ENCODE assay signal across 8 cellular contexts in genomic region chr1:152000989-152001630, GRCh38. TPM values are rescaled to one million over a fixed set of nuclear protein-coding genes. Genes with fewer than 3 reads are reported as not detected.
DNase-seq lines count a peak whose midpoint lies in the region; ATAC-seq, FAIRE-seq and TF ChIP-seq lines count a peak whose summit lies in the region.
"Had no signal": no experiment of that assay in that cellular context is flagged by ENCODE, and none has a peak within 500 bp of the region (broad histone marks: within the 10 kb centered on the region; RNA-seq: fewer than 3 reads in every experiment).

No MANE protein-coding gene starts in this region.

- no peaks in the 10 kb centered on the region for H3K79me2 ChIP-seq in H1 (ENCODE audit: control insufficient read depth in 1 of 2, insufficient read depth in 2 of 2, low read length in 2 of 2)

- CTCF ChIA-PET in H1 (lab: Charles Lee; ENCODE audit: partially characterized antibody): interaction anchor here (0.7 to 31.0 kb wide), 41 partner anchors 9 to 1238 kb away, joined by 3 to 553 read pairs (median 4); partner anchors contain the start of genes C2CD4D, S100A11 and THEM4

- no peak overlapping the region for H4K5ac ChIP-seq in H1 (ENCODE audit: insufficient read length, low read depth, low read length)

- POLR2A ChIA-PET in H1 (lab: Charles Lee; ENCODE audit: partially characterized antibody): interaction anchor here (0.6 to 1.9 kb wide), 8 partner anchors 18 to 92 kb away, joined by 3 to 7 read pairs (median 3); partner anchors contain the start of gene THEM4

- no peak overlapping the region for H3K4ac ChIP-seq in H1 (replicated peaks; ENCODE audit: insufficient read length, low read depth, low read length)
- no peak overlapping the region for H3K4ac ChIP-seq in mesenchymal stem cell (ENCODE audit: low read depth in 1 of 2, low read length in 2 of 2)

- H4K91ac ChIP-seq in H1 (replicated peaks; ENCODE audit: insufficient read length, low read length): no peak overlapping the region
- H4K91ac ChIP-seq in mesenchymal stem cell (ENCODE audit: low read length): peak overlapping the region; percentile 18

- H3K27ac ChIP-seq in H1 (ENCODE audit: low read depth, low read length) (no peak overlapping the region), mesenchymal stem cell (ENCODE audit: low read length, poor library complexity, severe bottlenecking) (peak overlapping the region; percentile 81), upper lobe of left lung (peak overlapping the region; percentile 10 to 76 (median 58))
- H3K27ac ChIP-seq: pancreas had no signal

- no peak overlapping the region for H3K9ac ChIP-seq in H1 (replicated peaks in 1 of 4; ENCODE audit: extremely low read depth in 1 of 4, low read depth in 3 of 4, low read length in 3 of 4)
- peak overlapping the region; percentile 42 for H3K9ac ChIP-seq in mesenchymal stem cell (ENCODE audit: low read length)

- no peaks in the 10 kb centered on the region for H4K20me1 ChIP-seq in H1 (replicated peaks in 1 of 2; ENCODE audit: control insufficient read depth in 1 of 2, insufficient read depth in 2 of 2, low read length in 2 of 2)

- no peak for TF ChIP-seq POLR2A in H1 (IDR thresholded peaks at IDR 0.05; ENCODE audit: control extremely low read depth in 1 of 2, low read depth in 2 of 2, low read length in 2 of 2)
- TF ChIP-seq POLR2A in upper lobe of left lung (IDR thresholded peaks at IDR 0.05): no peak

- peak overlapping the region; percentile 28; the same call in 1 of the 2 replicates for H2BK20ac ChIP-seq in H1 (ENCODE audit: low read length)

- peak overlapping the region; percentile 8; the same call in 1 of the 2 replicates for H2AFZ ChIP-seq in H1 (ENCODE audit: low read length)
- H2AFZ ChIP-seq in mesenchymal stem cell (ENCODE audit: low read depth, low read length): peak overlapping the region; percentile 78

- TF ChIP-seq EP300 in H1 (IDR thresholded peaks at IDR 0.05; ENCODE audit: borderline replicate concordance in 1 of 2, low read depth in 2 of 2, low read length in 2 of 2) (no peak), upper lobe of left lung (IDR thresholded peaks at IDR 0.05) (no peak)

- no peak overlapping the region for H3K56ac ChIP-seq in H1 (replicated peaks; ENCODE audit: insufficient read length, low read depth, low read length)

- ATAC-seq in upper lobe of left lung (ENCODE audit: low FRiP score in 2 of 2) (peak in 1 of 2 donors; percentile 82), HG02885 (IDR thresholded peaks at IDR 0.05; ENCODE audit: poor library complexity, unreplicated experiment) (no peak)

- H3K23ac ChIP-seq in H1 (ENCODE audit: insufficient read length) (no peak overlapping the region), mesenchymal stem cell (ENCODE audit: low read length in 2 of 2) (no peak overlapping the region)

- H3K4me2 ChIP-seq in H1 (ENCODE audit: insufficient read depth in 1 of 2, low read depth in 2 of 2, low read length in 2 of 2): no peak overlapping the region; a peak in 1 of 4 replicates
- no peak overlapping the region for H3K4me2 ChIP-seq in mesenchymal stem cell (ENCODE audit: low read length, poor library complexity, severe bottlenecking)

- TF ChIP-seq RAD21 in H1 (IDR thresholded peaks at IDR 0.05 in 1 of 2, conservative IDR thresholded peaks at IDR 0.05 in 1 of 2; ENCODE audit: low read depth in 2 of 2, low read length in 2 of 2): no peak

- H3K79me1 ChIP-seq in H1 (ENCODE audit: low read depth, low read length): no peaks in the 10 kb centered on the region
- no peaks in the 10 kb centered on the region for H3K79me1 ChIP-seq in mesenchymal stem cell (replicated peaks; ENCODE audit: low read length, poor library complexity, severe bottlenecking)

- H3K27me3 ChIP-seq in H1 (replicated peaks in 1 of 4; ENCODE audit: control insufficient read depth in 3 of 4, extremely low read depth in 1 of 4, insufficient read depth in 3 of 4, low read length in 3 of 4) (no peaks in the 10 kb centered on the region), mesenchymal stem cell (ENCODE audit: control insufficient read depth in 1 of 2, insufficient read depth in 1 of 2, low read length in 2 of 2) (peaks cover 0 to 20% of the 10 kb centered on the region in 2 experiments), upper lobe of left lung (no peaks in the 10 kb centered on the region)

- H2BK5ac ChIP-seq in H1 (ENCODE audit: low read depth, low read length) (no peak overlapping the region), mesenchymal stem cell (ENCODE audit: low read depth, low read length, poor library complexity, severe bottlenecking) (no peak overlapping the region)

- H2BK120ac ChIP-seq in H1 (replicated peaks; ENCODE audit: low read depth, low read length) (no peak overlapping the region), mesenchymal stem cell (ENCODE audit: low read depth, low read length) (no peak overlapping the region)

- H2BK12ac ChIP-seq in H1 (ENCODE audit: low read depth, low read length) (peak overlapping the region; percentile 1; the same call in 1 of the 2 replicates), mesenchymal stem cell (ENCODE audit: low read length in 2 of 2) (peak overlapping the region in 1 of 2 experiments; percentile 73)

- H2AK5ac ChIP-seq in H1 (ENCODE audit: low read depth, low read length) (0 out of 2 replicates have a peak overlapping the region, but pooled peaks have one; percentile 39), mesenchymal stem cell (ENCODE audit: low read length, severe bottlenecking) (peak overlapping the region; percentile 21)

- H3K18ac ChIP-seq in H1 (ENCODE audit: extremely low read depth, low read length) (no peak overlapping the region), mesenchymal stem cell (ENCODE audit: low read depth in 1 of 2, low read length in 2 of 2) (peak overlapping the region; percentile 3 to 28)

- H3K23me2 ChIP-seq in H1 (ENCODE audit: low read depth, low read length): no peaks in the 10 kb centered on the region

- H3K36me3 ChIP-seq in H1 (ENCODE audit: control insufficient read depth in 2 of 4, insufficient read depth in 4 of 4, low read length in 3 of 4) (no peaks in the 10 kb centered on the region), mesenchymal stem cell (ENCODE audit: control insufficient read depth in 1 of 2, insufficient read depth in 2 of 2, low read depth in 1 of 2, low read length in 2 of 2) (no peaks in the 10 kb centered on the region), upper lobe of left lung (no peaks in the 10 kb centered on the region)
- H3K36me3 ChIP-seq: pancreas had no signal

- H2BK15ac ChIP-seq in H1 (ENCODE audit: low read length) (no peak overlapping the region), mesenchymal stem cell (ENCODE audit: low read depth, poor library complexity, severe bottlenecking) (peak overlapping the region; percentile 70)

- H3K9me3 ChIP-seq in H1 (ENCODE audit: insufficient read depth in 2 of 2, low read depth in 1 of 2, low read length in 1 of 2) (no peaks in the 10 kb centered on the region), mesenchymal stem cell (ENCODE audit: control insufficient read depth, low read length) (peaks cover 6% of the 10 kb centered on the region), upper lobe of left lung (no peaks in the 10 kb centered on the region)
- H3K9me3 ChIP-seq: pancreas had no signal

- 79% methylated on average over 4 of the region's 4 CpGs; no CpG with 5 or more reads in 1 of the 2 experiments for WGBS in H1 (ENCODE audit: extremely low coverage in 1 of 2, insufficient coverage in 1 of 2, insufficient read length in 1 of 2, insufficient replicate concordance in 2 of 2, low coverage in 1 of 2, low lambda C conversion rate in 2 of 2, missing lambda C conversion rate in 1 of 2), 2 experiments
- 81% methylated on average over 4 of the region's 4 CpGs for WGBS in mesenchymal stem cell
- 72 to 75% methylated on average over 4 of the region's 4 CpGs for WGBS in upper lobe of left lung, 2 donors

- H4K8ac ChIP-seq in H1 (ENCODE audit: extremely low read depth, insufficient read depth, low read length) (no peak overlapping the region), mesenchymal stem cell (ENCODE audit: low read length) (peak overlapping the region; percentile 1)

- H3K14ac ChIP-seq in H1 (ENCODE audit: insufficient read length) (no peak overlapping the region), mesenchymal stem cell (ENCODE audit: low read length in 2 of 2) (peak overlapping the region in 1 of 2 experiments; percentile 18)

- peak; percentile 54 for DNase-seq in NOMO-1 treated with DMSO at 0.1 percent for 48 hours (lab: John Stamatoyannopoulos, UW; ENCODE audit: unreplicated experiment)
- DNase-seq in H1 (ENCODE audit: low read depth in 1 of 2, low spot score in 2 of 2): no peak
- no peak for DNase-seq in mesenchymal stem cell
- no peak for DNase-seq in upper lobe of left lung
- no peak for DNase-seq in DMS 273 treated with DMSO at 0.1 percent for 48 hours (lab: John Stamatoyannopoulos, UW)
- no peak for DNase-seq in D721Med (ENCODE audit: insufficient read length, low spot score)

- TF ChIP-seq CTCF in H1 (IDR thresholded peaks at IDR 0.05; ENCODE audit: control extremely low read depth in 1 of 3, insufficient read depth in 1 of 3, low read depth in 1 of 3, low read length in 3 of 3) (no peak), upper lobe of left lung (IDR thresholded peaks at IDR 0.05) (no peak), D721Med (IDR thresholded peaks at IDR 0.05; ENCODE audit: insufficient read depth, missing control alignments) (no peak)

- FAIRE-seq in H1 (lab: Jason Lieb, UNC) (no peak), D721Med (lab: Jason Lieb, UNC) (no peak)
- FAIRE-seq: pancreas had no signal

- H3K4me1 ChIP-seq in H1 (replicated peaks in 1 of 4; ENCODE audit: control insufficient read depth in 3 of 4, insufficient read depth in 4 of 4, low read length in 3 of 4): peaks cover 0 to 4% (median 0%) of the 10 kb centered on the region in 4 experiments; a peak in 1 of 7 replicates
- peaks cover 15% of the 10 kb centered on the region for H3K4me1 ChIP-seq in mesenchymal stem cell (ENCODE audit: control insufficient read depth, insufficient read depth, low read depth, low read length)
- peaks cover 4 to 10% (median 8%) of the 10 kb centered on the region in 4 donors for H3K4me1 ChIP-seq in upper lobe of left lung

- no peak overlapping the region for H3K4me3 ChIP-seq in H1 (ENCODE audit: extremely low read depth in 1 of 4, insufficient read depth in 2 of 4, low read depth in 3 of 4, low read length in 4 of 4)
- peak overlapping the region in 1 of 2 experiments; percentile 24 for H3K4me3 ChIP-seq in mesenchymal stem cell (ENCODE audit: insufficient read depth in 1 of 2, low read depth in 1 of 2, low read length in 2 of 2)
- H3K4me3 ChIP-seq in upper lobe of left lung: no peak overlapping the region
- H3K4me3 ChIP-seq: pancreas had no signal

RNA-seq across cellular contexts. Expression of gene S100A10, which starts 7.5 kb away (rescaled TPM):
- 231 and 233 TPM in 2 replicates for total RNA-seq in H1 (2021; fragmentation: NEBNext Ultra II Directional; extraction: Animal tissue kit (Norgen Biotek cat#: 25700))
- polyA plus RNA-seq in H1 (2011; rRNA removed): 13.7 and 23.9 TPM in 2 replicates
- polyA plus RNA-seq in H1 (2011; cell fraction: cytosol; rRNA removed): 21.2 TPM
- polyA plus RNA-seq in H1 (2011; cell fraction: nucleus; rRNA removed): 9.6 TPM
- 142 to 324 TPM (median 157 TPM) in 4 replicates for polyA plus RNA-seq in H1 (2012, experiment 1 of 2)
- polyA plus RNA-seq in H1 (2012, experiment 2 of 2): 244 TPM
- 363 TPM for polyA plus RNA-seq in H1 (2013, experiment 1 of 2)
- 400 TPM for polyA plus RNA-seq in H1 (2013, experiment 2 of 2)
- polyA minus RNA-seq in H1 (2011; rRNA and poly(A)+ RNA removed): 13.7 and 20.1 TPM in 2 replicates
- 51.0 TPM for polyA minus RNA-seq in H1 (2011; cell fraction: cytosol; rRNA and poly(A)+ RNA removed)
- polyA minus RNA-seq in H1 (2011; cell fraction: nucleus; rRNA and poly(A)+ RNA removed): 12.2 TPM
- polyA plus RNA-seq in mesenchymal stem cell (2013, experiment 1 of 2): 743 TPM
- 740 TPM for polyA plus RNA-seq in mesenchymal stem cell (2013, experiment 2 of 2)
- 100 to 1,000 TPM in 5 of 6 donors, 10 to 100 TPM in 1; 79.6 to 785 (median 432) TPM for total RNA-seq in upper lobe of left lung

RNA-seq across cellular contexts. Expression of gene S100A11, which starts 35.7 kb away (rescaled TPM):
- total RNA-seq in H1 (2021; fragmentation: NEBNext Ultra II Directional; extraction: Animal tissue kit (Norgen Biotek cat#: 25700)): 120 and 124 TPM in 2 replicates
- 249 and 343 TPM in 2 replicates for polyA plus RNA-seq in H1 (2011; rRNA removed)
- 233 TPM for polyA plus RNA-seq in H1 (2011; cell fraction: cytosol; rRNA removed)
- polyA plus RNA-seq in H1 (2011; cell fraction: nucleus; rRNA removed): 162 TPM
- polyA plus RNA-seq in H1 (2012, experiment 1 of 2): 367 to 420 TPM (median 401 TPM) in 4 replicates
- 895 TPM for polyA plus RNA-seq in H1 (2012, experiment 2 of 2)
- 470 TPM for polyA plus RNA-seq in H1 (2013, experiment 1 of 2)
- polyA plus RNA-seq in H1 (2013, experiment 2 of 2): 521 TPM
- 138 and 139 TPM in 2 replicates for polyA minus RNA-seq in H1 (2011; rRNA and poly(A)+ RNA removed)
- 64.8 TPM for polyA minus RNA-seq in H1 (2011; cell fraction: cytosol; rRNA and poly(A)+ RNA removed)
- 71.5 TPM for polyA minus RNA-seq in H1 (2011; cell fraction: nucleus; rRNA and poly(A)+ RNA removed)
- polyA plus RNA-seq in mesenchymal stem cell (2013, experiment 1 of 2): 2,510 TPM
- polyA plus RNA-seq in mesenchymal stem cell (2013, experiment 2 of 2): 2,559 TPM
- 100 to 1,000 TPM; 317 to 578 (median 488) TPM for total RNA-seq in upper lobe of left lung
